In the genomic region with DNA sequence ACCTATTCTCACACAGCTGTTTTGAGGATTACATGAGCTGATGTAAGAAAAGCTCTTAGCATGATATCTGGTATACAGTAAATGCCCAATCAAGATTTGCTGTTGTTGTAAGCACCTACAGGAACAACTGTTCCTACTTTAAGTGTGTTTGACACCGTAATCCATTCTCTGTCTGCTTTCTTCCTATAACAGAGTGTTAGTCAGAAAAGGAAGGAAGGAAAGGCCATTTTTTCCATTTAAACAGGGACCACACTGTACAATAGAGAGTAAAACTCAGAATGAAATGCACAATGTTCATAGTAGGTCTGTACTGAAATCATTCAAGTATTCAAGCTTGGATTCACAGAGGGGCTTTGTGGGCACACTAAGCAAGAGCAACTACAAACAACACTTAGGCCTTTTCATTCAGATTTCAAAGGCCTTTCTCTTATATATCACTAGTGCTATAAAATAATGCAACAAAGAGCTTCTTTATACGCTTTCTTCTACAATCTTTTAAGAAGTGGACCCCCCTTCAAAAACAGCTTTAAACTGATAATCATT, we compare ENCODE assay signal across 22 cellular contexts. TPM values are rescaled to one million over a fixed set of nuclear protein-coding genes. Genes with fewer than 3 reads are reported as not detected.
"Had no signal": no experiment of that assay in that cellular context is flagged by ENCODE, and none has a peak within 500 bp of the region (broad histone marks: within the 10 kb centered on the region; RNA-seq: fewer than 3 reads in every experiment).

No MANE protein-coding gene starts in this region.

- H3K9me3 ChIP-seq: esophagus squamous epithelium, right atrium auricular region had no signal

- DNase-seq: activated CD4-positive, CD25-positive, alpha-beta regulatory T cell treated with anti-CD3 and anti-CD28 coated beads, Interleukin-2, amount 50 U/mL, for 72 hours; activated gamma-delta T cell treated with Interleukin-2 at 50 U/mL for 16 hours; activated naive CD8-positive, alpha-beta T cell treated with anti-CD3 and anti-CD28 coated beads, Interleukin-2, amount 10 ng/mL, durations not matched to agents 7 days and 5 days; activated T-cell treated with anti-CD3 and anti-CD28 coated beads, Interleukin-2, amount 50 U/mL, for 1 hour; anterior cingulate cortex; brain microvascular endothelial cell; cerebellar nuclear complex; esophagus squamous epithelium; glutamatergic neuron; hypothalamus; left ventricle myocardium superior; mesendoderm; nucleus accumbens; T-cell; T1000 had no signal

- H3K4me3 Mint-ChIP-seq: activated naive CD8-positive, alpha-beta T cell treated with anti-CD3 and anti-CD28 coated beads, Interleukin-2, amount 10 ng/mL, durations not matched to agents 7 days and 5 days; natural killer cell treated with Interleukin-12 subunit alpha and Interleukin-12 subunit beta and Interleukin-15 and Interleukin-18, amount 100 ng/mL, for 72 hours; stimulated activated naive CD8-positive, alpha-beta T cell treated with anti-CD3 and anti-CD28 coated beads, Interleukin-15, Interleukin-2, amounts not matched to agents 100 ng/mL and 50 ng/mL, for 24 hours; T-cell had no signal

- H3K27me3 Mint-ChIP-seq: activated naive CD8-positive, alpha-beta T cell treated with anti-CD3 and anti-CD28 coated beads, Interleukin-2, amount 10 ng/mL, durations not matched to agents 7 days and 5 days; stimulated activated naive CD8-positive, alpha-beta T cell treated with anti-CD3 and anti-CD28 coated beads, Interleukin-15, Interleukin-2, amounts not matched to agents 100 ng/mL and 50 ng/mL, for 24 hours; T-cell had no signal

- H3K4me3 ChIP-seq: esophagus squamous epithelium, right atrium auricular region, SK-N-MC, skin epidermis had no signal

- H3K27ac ChIP-seq: brain microvascular endothelial cell, esophagus squamous epithelium, right atrium auricular region, SK-N-MC had no signal

- H3K9me3 Mint-ChIP-seq: activated naive CD8-positive, alpha-beta T cell treated with anti-CD3 and anti-CD28 coated beads, Interleukin-2, amount 10 ng/mL, durations not matched to agents 7 days and 5 days; natural killer cell treated with Interleukin-12 subunit alpha and Interleukin-12 subunit beta and Interleukin-15 and Interleukin-18, amount 100 ng/mL, for 72 hours; stimulated activated naive CD8-positive, alpha-beta T cell treated with anti-CD3 and anti-CD28 coated beads, Interleukin-15, Interleukin-2, amounts not matched to agents 100 ng/mL and 50 ng/mL, for 24 hours; T-cell had no signal

- H3K27me3 ChIP-seq: brain microvascular endothelial cell, esophagus squamous epithelium, right atrium auricular region had no signal

- H3K27ac Mint-ChIP-seq: activated naive CD8-positive, alpha-beta T cell treated with anti-CD3 and anti-CD28 coated beads, Interleukin-2, amount 10 ng/mL, durations not matched to agents 7 days and 5 days; natural killer cell treated with Interleukin-12 subunit alpha and Interleukin-12 subunit beta and Interleukin-15 and Interleukin-18, amount 100 ng/mL, for 72 hours; stimulated activated naive CD8-positive, alpha-beta T cell treated with anti-CD3 and anti-CD28 coated beads, Interleukin-15, Interleukin-2, amounts not matched to agents 100 ng/mL and 50 ng/mL, for 24 hours; T-cell had no signal

- H3K4me1 Mint-ChIP-seq: T-cell had no signal

RNA-seq across cellular contexts. Expression of a gene that starts 26.7 kb away (rescaled TPM):
- total RNA-seq: left ventricle myocardium superior; natural killer cell treated with Interleukin-12 subunit alpha and Interleukin-12 subunit beta and Interleukin-15 and Interleukin-18, amount 100 ng/mL, for 72 hours had no signal

RNA-seq across cellular contexts. Expression of a gene that starts 34.4 kb away (rescaled TPM):
- total RNA-seq: activated naive CD8-positive, alpha-beta T cell treated with anti-CD3 and anti-CD28 coated beads, Interleukin-2, amount 10 ng/mL, durations not matched to agents 7 days and 5 days; esophagus squamous epithelium; fibroblast of villous mesenchyme; kidney epithelial cell; left ventricle myocardium superior had no signal
